Comparison of ENCODE assay signal across 8 cellular contexts in the genomic region with DNA sequence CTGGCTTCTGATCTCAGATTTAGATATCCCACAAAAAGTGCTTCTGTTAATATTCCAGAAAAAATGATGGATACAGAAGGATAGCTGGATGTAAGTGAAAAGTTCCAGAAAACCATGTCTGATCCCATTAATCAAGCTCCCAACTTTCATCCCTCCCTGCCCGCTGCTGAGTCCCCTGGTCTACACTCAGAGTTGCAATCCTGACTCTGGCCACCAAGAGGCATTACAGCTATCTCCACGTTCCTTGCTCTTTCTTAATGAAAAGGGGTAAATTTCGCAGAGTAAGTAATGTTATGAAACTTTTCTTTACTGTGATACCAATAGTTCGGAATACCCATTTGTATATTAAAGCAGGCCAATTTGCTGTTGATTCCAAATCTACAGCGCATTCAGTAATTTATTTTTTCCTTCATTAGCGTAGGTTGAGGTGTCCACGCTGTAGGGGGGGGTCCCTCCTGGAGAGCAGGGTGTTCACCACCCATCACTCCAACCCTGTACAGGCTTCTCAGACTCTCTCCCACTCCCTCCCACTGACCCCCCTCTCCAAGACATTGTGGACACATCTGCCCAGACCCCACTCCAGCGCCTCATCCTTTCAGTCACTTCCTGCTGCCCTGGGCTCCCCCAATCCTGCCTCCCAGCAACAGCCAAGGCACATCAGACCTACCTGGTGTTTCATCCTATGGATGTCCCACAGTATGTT. TPM values are rescaled to one million over a fixed set of nuclear protein-coding genes. Genes with fewer than 3 reads are reported as not detected.
A peak's percentile ranks its signal among the peaks of the same experiment; 100 is the strongest.
DNase-seq lines count a peak whose midpoint lies in the region; ATAC-seq and TF ChIP-seq lines count a peak whose summit lies in the region.

No MANE protein-coding gene starts in this region.

- no peaks in the 10 kb centered on the region for H3K4me1 ChIP-seq in left lung
- no peaks in the 10 kb centered on the region for H3K4me1 ChIP-seq in stomach smooth muscle (ENCODE audit: control insufficient read depth, insufficient read depth, low read length)

- ATAC-seq in GM21360 (IDR thresholded peaks at IDR 0.05; ENCODE audit: unreplicated experiment) (peak; percentile 75), HG03469 (IDR thresholded peaks at IDR 0.05; ENCODE audit: unreplicated experiment) (peak; percentile 52), left lung (peak; percentile 84)

- H3K36me3 ChIP-seq in left lung (no peaks in the 10 kb centered on the region), stomach smooth muscle (ENCODE audit: control insufficient read depth in 2 of 2, insufficient read depth in 2 of 2, low read length in 2 of 2) (no peaks in the 10 kb centered on the region)

- peaks cover 8% of the 10 kb centered on the region for H3K27me3 Mint-ChIP-seq in T-helper 1 cell treated with Interleukin-12 subunit alpha and Interleukin-12 subunit beta and Interleukin-4 antibody, amounts not matched to agents 30 μg/mL and 1 μg/mL, for 36 hours (ENCODE audit: low read depth)

- H3K9me3 Mint-ChIP-seq in T-helper 1 cell treated with Interleukin-12 subunit alpha and Interleukin-12 subunit beta and Interleukin-4 antibody, amounts not matched to agents 30 μg/mL and 1 μg/mL, for 36 hours = no peaks in the 10 kb centered on the region

- H3K27ac ChIP-seq in left lung (no peak overlapping the region), stomach smooth muscle (ENCODE audit: low read length) (no peak overlapping the region)

- peak overlapping the region; percentile 93 for H3K4me3 Mint-ChIP-seq in T-helper 1 cell treated with Interleukin-12 subunit alpha and Interleukin-12 subunit beta and Interleukin-4 antibody, amounts not matched to agents 30 μg/mL and 1 μg/mL, for 36 hours

- DNase-seq in ELR (ENCODE audit: low read depth) (peak; percentile 59), choroid plexus epithelial cell (ENCODE audit: low read depth) (peak; percentile 72), left lung (peak in 1 of 2 donors; percentile 31), NCI-H226 (no peak)

- peak overlapping the region; percentile 82 for H3K27ac Mint-ChIP-seq in T-helper 1 cell treated with Interleukin-12 subunit alpha and Interleukin-12 subunit beta and Interleukin-4 antibody, amounts not matched to agents 30 μg/mL and 1 μg/mL, for 36 hours

- H3K36me3 Mint-ChIP-seq in T-helper 1 cell treated with Interleukin-12 subunit alpha and Interleukin-12 subunit beta and Interleukin-4 antibody, amounts not matched to agents 30 μg/mL and 1 μg/mL, for 36 hours (ENCODE audit: low read depth) = peaks cover under 1% of the 10 kb centered on the region

- no peak overlapping the region for H3K9ac ChIP-seq in stomach smooth muscle (ENCODE audit: low read length in 2 of 2)

- no peaks in the 10 kb centered on the region for H3K27me3 ChIP-seq in left lung
- H3K27me3 ChIP-seq in stomach smooth muscle (ENCODE audit: control insufficient read depth in 1 of 2, insufficient read depth in 2 of 2, low read length in 2 of 2) = peaks cover 0 to 11% of the 10 kb centered on the region in 2 donors

- H3K9me3 ChIP-seq in left lung = no peaks in the 10 kb centered on the region
- H3K9me3 ChIP-seq in stomach smooth muscle (ENCODE audit: control insufficient read depth in 2 of 2, low read length in 2 of 2) = no peaks in the 10 kb centered on the region

- H3K4me1 Mint-ChIP-seq in T-helper 1 cell treated with Interleukin-12 subunit alpha and Interleukin-12 subunit beta and Interleukin-4 antibody, amounts not matched to agents 30 μg/mL and 1 μg/mL, for 36 hours (ENCODE audit: low read depth) = peaks cover 11% of the 10 kb centered on the region

- intact Hi-C loops in left lung (cut with DNase I) = loop anchor here in 1 of 2 donors (5.0 kb wide), 1 partner anchor 122 kb away; no protein-coding TSS in a partner anchor

- H3K4me3 ChIP-seq in choroid plexus epithelial cell (ENCODE audit: low read depth, low read length) (peak overlapping the region; percentile 37), left lung (peak overlapping the region in 1 of 2 donors; percentile 3), stomach smooth muscle (ENCODE audit: low read length in 2 of 2) (peak overlapping the region; percentile 47 to 60)

- peak; percentile 63 for TF ChIP-seq CTCF in choroid plexus epithelial cell (conservative IDR thresholded peaks at IDR 0.05; ENCODE audit: low read depth, low read length)
- TF ChIP-seq CTCF in left lung (IDR thresholded peaks at IDR 0.05) = peak in 1 of 2 donors; percentile 19

RNA-seq across cellular contexts. Expression of a gene that starts 55.1 kb away (rescaled TPM):
- total RNA-seq in left lung = under 1 TPM; 0.17 to 0.21 TPM
